ENCODE assay signal across 8 cellular contexts in genomic region chr12:92146865-92147264, GRCh38. TPM values are rescaled to one million over a fixed set of nuclear protein-coding genes. Genes with fewer than 3 reads are reported as not detected.
DNase-seq lines count a peak whose midpoint lies in the region; ATAC-seq and TF ChIP-seq lines count a peak whose summit lies in the region.

No MANE protein-coding gene starts in this region.

- H3K9me3 ChIP-seq in Karpas-422 (ENCODE audit: low read length) (no peaks in the 10 kb centered on the region), colonic mucosa (no peaks in the 10 kb centered on the region)

- H3K36me3 Mint-ChIP-seq in nephron (ENCODE audit: low read depth), result peaks cover 28% of the 10 kb centered on the region

- peak overlapping the region; percentile 97; the same call in 1 of the 2 replicates for H2AFZ ChIP-seq in Karpas-422 (ENCODE audit: low read length)

- H3K4me3 ChIP-seq in Karpas-422 (ENCODE audit: low read length) (peak overlapping the region; percentile 79), colonic mucosa (no peak overlapping the region)

- H3K4me1 Mint-ChIP-seq in nephron, result peaks cover 31% of the 10 kb centered on the region

- TF ChIP-seq CTCF in C4-2B (conservative IDR thresholded peaks at IDR 0.05), result no peak
- TF ChIP-seq CTCF in colonic mucosa (IDR thresholded peaks at IDR 0.05), result no peak
- no peak for TF ChIP-seq CTCF in nephron (IDR thresholded peaks at IDR 0.05; ENCODE audit: unreplicated experiment in 3 of 3)

- H3K79me2 ChIP-seq in Karpas-422 (ENCODE audit: low read length), result peaks cover 33% of the 10 kb centered on the region

- peaks cover 21% of the 10 kb centered on the region; the same call in 1 of the 2 replicates for H4K20me1 ChIP-seq in Karpas-422 (ENCODE audit: insufficient read depth, low read depth, low read length)

- H3K9ac ChIP-seq in Karpas-422 (ENCODE audit: low read length) (peak overlapping the region; percentile 71), colonic mucosa (ENCODE audit: low read depth in 2 of 2, low read length in 2 of 2) (peak overlapping the region; percentile 77 to 90)

- peak overlapping the region; percentile 78 for H3K4me2 ChIP-seq in Karpas-422 (ENCODE audit: low read depth, low read length, poor library complexity, severe bottlenecking)

- no peak for ATAC-seq in GM21447 (IDR thresholded peaks at IDR 0.05; ENCODE audit: unreplicated experiment)

- H3K27me3 Mint-ChIP-seq in nephron (ENCODE audit: low read depth), result no peaks in the 10 kb centered on the region

- H3K9me3 Mint-ChIP-seq in nephron, result no peaks in the 10 kb centered on the region

- peaks cover 39% of the 10 kb centered on the region for H3K4me1 ChIP-seq in Karpas-422 (ENCODE audit: low read length)
- H3K4me1 ChIP-seq in colonic mucosa, result no peaks in the 10 kb centered on the region

- DNase-seq in Karpas-422 (no peak), colonic mucosa (no peak), mucosa of gallbladder (ENCODE audit: low spot score) (no peak), AG08395 (ENCODE audit: low spot score) (no peak)
- DNase-seq in activated CD4-positive, alpha-beta T cell treated with anti-CD3 and anti-CD28 coated beads for 48 hours, result no peak

- peak overlapping the region; percentile 97 to 100 (median 100) for H3K4me3 Mint-ChIP-seq in nephron

- no peaks in the 10 kb centered on the region for H3K9me2 ChIP-seq in Karpas-422 (replicated peaks; ENCODE audit: insufficient read depth, low read length)

- H3K27ac ChIP-seq in C4-2B (peak overlapping the region; percentile 93; the same call in 1 of the 2 replicates), Karpas-422 (ENCODE audit: low read length) (no peak overlapping the region), colonic mucosa (peak overlapping the region; percentile 99)

- H3K27me3 ChIP-seq in Karpas-422 (ENCODE audit: low read length) (no peaks in the 10 kb centered on the region), colonic mucosa (no peaks in the 10 kb centered on the region)

- peaks cover 18% of the 10 kb centered on the region for H3K36me3 ChIP-seq in Karpas-422 (ENCODE audit: insufficient read depth, low read length)
- no peaks in the 10 kb centered on the region for H3K36me3 ChIP-seq in colonic mucosa

- peak overlapping the region; percentile 99 to 100 (median 99) for H3K27ac Mint-ChIP-seq in nephron

- intact Hi-C loops in colonic mucosa (cut with DNase I), result loop anchor here (5.0 kb wide), 1 partner anchor 415 kb away; no protein-coding TSS in a partner anchor

RNA-seq across cellular contexts. Expression of gene BTG1, which starts 1.2 kb away (rescaled TPM):
- total RNA-seq in Karpas-422 (2014; rRNA removed; shearing (Covaris generic); ENCODE audit: low replicate concordance), result 6.8 and 12.4 TPM in 2 replicates
- total RNA-seq in colonic mucosa, result 100 to 1,000 TPM in 1 of 2 donors, 10 to 100 TPM in 1; 87.1 to 152 TPM
- 235 TPM for total RNA-seq in mucosa of gallbladder
